11 cellular contexts compared by ENCODE assay signal in the genomic region with DNA sequence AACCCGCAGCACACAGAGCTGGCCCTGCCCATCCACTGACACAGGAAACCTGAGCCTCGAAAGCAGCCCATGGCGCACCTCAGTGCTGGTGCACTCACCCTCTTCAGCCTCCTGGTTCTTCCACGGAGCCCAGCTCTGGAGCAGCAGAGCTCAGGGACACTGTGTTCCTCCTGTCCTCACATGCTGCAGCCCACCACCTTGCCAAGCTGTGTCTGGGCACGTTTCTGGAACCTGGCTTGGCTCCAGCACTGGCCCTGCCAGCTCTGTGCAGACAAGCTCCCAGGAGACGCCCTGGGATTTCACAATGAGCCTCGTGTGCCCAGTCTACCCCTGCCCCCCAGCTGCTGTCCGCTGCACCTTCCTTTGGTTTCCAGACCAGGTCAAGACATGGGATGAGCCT.
DNase-seq lines count a peak whose midpoint lies in the region; ATAC-seq lines count a peak whose summit lies in the region.
"Had no signal": no experiment of that assay in that cellular context is flagged by ENCODE, and none has a peak within 500 bp of the region (broad histone marks: within the 10 kb centered on the region; RNA-seq: fewer than 3 reads in every experiment).

No MANE protein-coding gene starts in this region.

- no peak for ATAC-seq in HG03442 (IDR thresholded peaks at IDR 0.05; ENCODE audit: unreplicated experiment)

- DNase-seq in HPDE6-E6E7 (ENCODE audit: extremely low spot score) = peak; percentile 64
- peak; percentile 86 for DNase-seq in NCI-H69 (lab: John Stamatoyannopoulos, UW)
- peak; percentile 18 for DNase-seq in globus pallidus (ENCODE audit: low spot score)
- peak; percentile 65 for DNase-seq in renal cortical epithelial cell (ENCODE audit: low read depth)
- DNase-seq in HUDEP-2 (lab: John Stamatoyannopoulos, UW; ENCODE audit: unreplicated experiment in 76 of 76) = no peak
- DNase-seq in NCI-H526 (lab: John Stamatoyannopoulos, UW) = no peak
- DNase-seq in activated naive CD4-positive, alpha-beta T cell treated with Interleukin-2 at 50 U/mL for 16 hours = no peak
- DNase-seq: activated T-cell treated with anti-CD3 and anti-CD28 coated beads, Interleukin-2, amount 50 U/mL, for 24 hours; stimulated activated CD4-positive, alpha-beta T cell treated with anti-CD3 and anti-CD28 coated beads, Interleukin-2, amount 100 ng/mL, for 24 hours; T1000 had no signal

Comparison
In these comparisons a context has a peak if more than half of its experiments do, and no peak if none do; other contexts are left out.
1. DNase-seq: peak in HPDE6-E6E7 (single experiment), NCI-H69 (single experiment), globus pallidus (single experiment) and renal cortical epithelial cell (single experiment); none in HUDEP-2 (0 of 76), NCI-H526 (0 of 2) and activated naive CD4-positive, alpha-beta T cell treated with Interleukin-2 at 50 U/mL for 16 hours (single experiment).